Comparison of ENCODE assay signal across 22 cellular contexts in the genomic region with DNA sequence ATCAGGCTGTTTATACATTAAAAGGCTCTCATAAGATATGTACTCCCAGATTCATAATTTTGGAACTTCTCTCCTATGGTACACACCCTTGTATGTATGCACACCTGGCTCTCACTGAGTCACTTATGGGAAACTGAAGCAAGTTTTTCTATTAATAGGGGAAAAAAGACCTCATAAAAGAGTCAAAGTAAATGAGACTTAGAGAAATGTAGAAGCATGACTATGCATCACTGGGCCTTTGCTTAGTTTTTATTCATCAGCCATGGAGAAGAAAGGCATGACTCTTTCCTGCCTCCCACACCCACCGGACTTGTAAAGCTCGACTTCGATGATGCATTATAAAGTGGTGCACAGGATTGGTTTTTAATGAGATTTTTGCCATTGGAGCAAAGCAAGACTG. TPM values are rescaled to one million over a fixed set of nuclear protein-coding genes. Genes with fewer than 3 reads are reported as not detected.
DNase-seq lines count a peak whose midpoint lies in the region; ATAC-seq and TF ChIP-seq lines count a peak whose summit lies in the region.
"Had no signal": no experiment of that assay in that cellular context is flagged by ENCODE, and none has a peak within 500 bp of the region (broad histone marks: within the 10 kb centered on the region; RNA-seq: fewer than 3 reads in every experiment).

No MANE protein-coding gene starts in this region.

- H3K4me3 ChIP-seq in AG09309 (ENCODE audit: control insufficient read depth, low read depth, low read length), result no peak overlapping the region
- no peak overlapping the region for H3K4me3 ChIP-seq in WERI-Rb-1 (ENCODE audit: low read depth, low read length)
- H3K4me3 ChIP-seq: cardiac muscle cell, heart right ventricle, MG63, pancreas, SK-N-MC had no signal

- TF ChIP-seq CTCF in AG09309 (IDR thresholded peaks at IDR 0.05; ENCODE audit: control insufficient read depth, insufficient read depth, low read depth, low read length, missing control alignments) (no peak), activated B cell treated with CpG ODN at 0.5 μM for 24 hours (IDR thresholded peaks at IDR 0.05) (no peak), WERI-Rb-1 (IDR thresholded peaks at IDR 0.05; ENCODE audit: low read depth, low read length) (no peak)

- ATAC-seq in activated B cell treated with CpG ODN at 0.5 μM for 24 hours (ENCODE audit: low read depth) (no peak), GM21723 (IDR thresholded peaks at IDR 0.05; ENCODE audit: unreplicated experiment) (no peak), HG03097 (IDR thresholded peaks at IDR 0.05; ENCODE audit: low FRiP score, unreplicated experiment) (no peak)
- ATAC-seq: heart right ventricle; naive thymus-derived CD8-positive, alpha-beta T cell; pancreas had no signal

- no peak overlapping the region for H3K4me3 Mint-ChIP-seq in activated B cell treated with CpG ODN at 0.5 μM for 24 hours
- H3K4me3 Mint-ChIP-seq: activated CD4-positive, alpha-beta T cell treated with anti-CD3 and anti-CD28 coated beads, Interleukin-2, amount 10 ng/mL, durations not matched to agents 24 days and 14 days; activated naive CD8-positive, alpha-beta T cell; naive thymus-derived CD8-positive, alpha-beta T cell had no signal

- H3K27me3 ChIP-seq in WERI-Rb-1 (ENCODE audit: insufficient read depth, low read depth, severe bottlenecking), result peaks cover 18% of the 10 kb centered on the region
- H3K27me3 ChIP-seq: BE2C, cardiac muscle cell, heart right ventricle, MG63, pancreas had no signal

- DNase-seq in AG09309 (ENCODE audit: low read depth) (peak; percentile 44), DMS79 (lab: John Stamatoyannopoulos, UW) (peak; percentile 40), activated B cell treated with CpG ODN at 0.5 μM for 24 hours (no peak), foreskin melanocyte (peak; percentile 57), D341Med (ENCODE audit: low spot score) (no peak), WERI-Rb-1 (no peak)
- DNase-seq: activated CD4-positive, alpha-beta T cell treated with anti-CD3 and anti-CD28 coated beads, Interleukin-2, amount 10 ng/mL, durations not matched to agents 24 days and 14 days; BE2C; heart right ventricle; MG63; naive thymus-derived CD8-positive, alpha-beta T cell; NCI-H1694; NCI-H2227 treated with DMSO at 0.1 percent for 48 hours; pancreas; stimulated activated CD4-positive, alpha-beta T cell treated with anti-CD3 and anti-CD28 coated beads, Interleukin-2, amount 100 ng/mL, for 48 hours; substantia nigra; T-helper 9 cell had no signal

- intact Hi-C loops in activated B cell treated with CpG ODN at 0.5 μM for 24 hours (cut with micrococcal nuclease), result loop anchor here (10.0 kb wide), 1 partner anchor 64 kb away; no protein-coding TSS in a partner anchor

- no peak overlapping the region for H3K27ac ChIP-seq in WERI-Rb-1
- H3K27ac ChIP-seq: cardiac muscle cell, pancreas, SK-N-MC had no signal

- H3K4me1 Mint-ChIP-seq in activated B cell treated with CpG ODN at 0.5 μM for 24 hours, result peaks cover 59% of the 10 kb centered on the region

- POLR2A ChIA-PET in activated B cell treated with CpG ODN at 0.5 μM for 24 hours (lab: Charles Lee), result no interaction called here

- no peaks in the 10 kb centered on the region for H3K27me3 Mint-ChIP-seq in activated B cell treated with CpG ODN at 0.5 μM for 24 hours
- H3K27me3 Mint-ChIP-seq: activated CD4-positive, alpha-beta T cell treated with anti-CD3 and anti-CD28 coated beads, Interleukin-2, amount 10 ng/mL, durations not matched to agents 24 days and 14 days; activated naive CD8-positive, alpha-beta T cell; naive thymus-derived CD8-positive, alpha-beta T cell had no signal

- peak overlapping the region; percentile 47 for H3K27ac Mint-ChIP-seq in activated B cell treated with CpG ODN at 0.5 μM for 24 hours
- H3K27ac Mint-ChIP-seq: activated naive CD8-positive, alpha-beta T cell had no signal

- H3K36me3 ChIP-seq in WERI-Rb-1, result no peaks in the 10 kb centered on the region

- CTCF ChIA-PET in activated B cell treated with CpG ODN at 0.5 μM for 24 hours (lab: Charles Lee), result interaction anchor here (1.0 kb wide), 1 partner anchor 17 kb away, joined by 4 read pairs; no protein-coding TSS in a partner anchor

- no peaks in the 10 kb centered on the region for H3K9me3 ChIP-seq in WERI-Rb-1 (ENCODE audit: severe bottlenecking)
- H3K9me3 ChIP-seq: BE2C, heart right ventricle, MG63, pancreas had no signal

- no peaks in the 10 kb centered on the region for H3K9me3 Mint-ChIP-seq in activated B cell treated with CpG ODN at 0.5 μM for 24 hours
- H3K9me3 Mint-ChIP-seq: activated CD4-positive, alpha-beta T cell treated with anti-CD3 and anti-CD28 coated beads, Interleukin-2, amount 10 ng/mL, durations not matched to agents 24 days and 14 days; naive thymus-derived CD8-positive, alpha-beta T cell had no signal

- H3K36me3 Mint-ChIP-seq in activated B cell treated with CpG ODN at 0.5 μM for 24 hours (ENCODE audit: low read depth), result peaks cover 59% of the 10 kb centered on the region

RNA-seq across cellular contexts. Expression of gene MTAP, which starts 28.2 kb away (rescaled TPM):
- total RNA-seq in activated B cell treated with CpG ODN at 0.5 μM for 24 hours, result 30.4 and 43.2 TPM in 2 replicates

Comparison
In these comparisons a context has a peak if more than half of its experiments do, and no peak if none do; other contexts are left out.
1. DNase-seq: peak in AG09309 (single experiment), DMS79 (single experiment) and foreskin melanocyte (single experiment); none in activated B cell treated with CpG ODN at 0.5 μM for 24 hours (single experiment), D341Med (single experiment) and WERI-Rb-1 (single experiment).